1 cellular context compared by ENCODE assay signal in the genomic region with DNA sequence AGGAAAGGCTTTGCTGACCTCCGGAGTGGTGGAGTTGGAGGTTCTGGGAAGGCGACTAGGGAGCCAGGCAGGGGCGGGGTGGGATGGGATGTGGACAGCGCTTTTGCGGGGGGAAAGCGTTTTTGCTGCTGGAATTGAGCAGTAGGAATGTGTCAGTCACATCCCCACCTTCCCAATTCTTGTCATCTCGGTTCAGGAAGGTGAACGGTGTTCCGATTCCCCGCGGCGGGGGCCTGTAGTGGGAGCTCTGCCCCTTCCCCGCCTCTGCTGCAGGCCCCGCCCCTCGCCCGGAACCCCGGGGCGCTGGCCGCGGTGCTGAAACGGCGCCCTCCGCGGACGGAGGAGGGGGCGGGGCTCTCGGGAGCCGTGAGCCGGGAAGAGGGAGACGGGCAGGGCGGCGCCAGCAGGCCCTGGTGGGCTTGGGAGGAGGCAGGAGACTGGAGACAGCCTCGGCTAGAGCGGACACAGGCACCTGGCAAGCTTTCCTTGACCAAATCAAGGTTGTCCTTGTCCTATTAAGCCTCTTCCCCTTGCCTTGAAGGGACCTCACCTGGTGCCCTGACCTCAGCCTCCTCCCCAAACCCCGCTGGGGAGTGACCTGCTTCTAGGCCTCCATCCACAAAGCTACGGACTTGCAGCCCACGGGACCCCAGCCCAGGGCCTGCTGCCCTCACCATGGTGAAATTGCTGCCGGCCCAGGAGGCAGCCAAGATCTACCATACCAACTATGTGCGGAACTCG.
TF ChIP-seq lines count a peak whose summit lies in the region.

LHFPL5 (plus strand) TSS at position 357 of the 741 bp plus-strand sequence; CDS start at position 676, 319 bp downstream.

TF ChIP-seq in HepG2, 621 proteins besides CTCF, POLR2A, EP300 and RAD21 (continued from another document and continues in another):
- peak; percentile 90 for TF ChIP-seq ZNF670 (CRISPR knock-in tag; IDR thresholded peaks at IDR 0.05; ENCODE audit: borderline replicate concordance)
- peak; percentile 98 for TF ChIP-seq KLF12 (CRISPR knock-in tag; IDR thresholded peaks at IDR 0.05; ENCODE audit: borderline replicate concordance)
- peak; percentile 99 for TF ChIP-seq ZNF773 (CRISPR knock-in tag; IDR thresholded peaks at IDR 0.05; ENCODE audit: borderline replicate concordance)
- TF ChIP-seq MATR3 (CRISPR knock-in tag; IDR thresholded peaks at IDR 0.05): no peak
- TF ChIP-seq FOXA3 (CRISPR knock-in tag; IDR thresholded peaks at IDR 0.05): peak; percentile 78
- peak; percentile 95; the same call in 1 of the 2 replicates for TF ChIP-seq ZFYVE20 (CRISPR knock-in tag; IDR thresholded peaks at IDR 0.05; ENCODE audit: borderline replicate concordance, low read depth)
- peak; percentile 98; the same call in 1 of the 2 replicates for TF ChIP-seq SMAD9 (CRISPR knock-in tag; IDR thresholded peaks at IDR 0.05)
- peak; percentile 46; the same call in 1 of the 2 replicates for TF ChIP-seq TAF1 (CRISPR knock-in tag; IDR thresholded peaks at IDR 0.05)
- peak; percentile 100 for TF ChIP-seq AHR (CRISPR knock-in tag; IDR thresholded peaks at IDR 0.05)
- TF ChIP-seq NFIC (IDR thresholded peaks at IDR 0.05; ENCODE audit: low read length): no peak
- TF ChIP-seq, protein P1, sequence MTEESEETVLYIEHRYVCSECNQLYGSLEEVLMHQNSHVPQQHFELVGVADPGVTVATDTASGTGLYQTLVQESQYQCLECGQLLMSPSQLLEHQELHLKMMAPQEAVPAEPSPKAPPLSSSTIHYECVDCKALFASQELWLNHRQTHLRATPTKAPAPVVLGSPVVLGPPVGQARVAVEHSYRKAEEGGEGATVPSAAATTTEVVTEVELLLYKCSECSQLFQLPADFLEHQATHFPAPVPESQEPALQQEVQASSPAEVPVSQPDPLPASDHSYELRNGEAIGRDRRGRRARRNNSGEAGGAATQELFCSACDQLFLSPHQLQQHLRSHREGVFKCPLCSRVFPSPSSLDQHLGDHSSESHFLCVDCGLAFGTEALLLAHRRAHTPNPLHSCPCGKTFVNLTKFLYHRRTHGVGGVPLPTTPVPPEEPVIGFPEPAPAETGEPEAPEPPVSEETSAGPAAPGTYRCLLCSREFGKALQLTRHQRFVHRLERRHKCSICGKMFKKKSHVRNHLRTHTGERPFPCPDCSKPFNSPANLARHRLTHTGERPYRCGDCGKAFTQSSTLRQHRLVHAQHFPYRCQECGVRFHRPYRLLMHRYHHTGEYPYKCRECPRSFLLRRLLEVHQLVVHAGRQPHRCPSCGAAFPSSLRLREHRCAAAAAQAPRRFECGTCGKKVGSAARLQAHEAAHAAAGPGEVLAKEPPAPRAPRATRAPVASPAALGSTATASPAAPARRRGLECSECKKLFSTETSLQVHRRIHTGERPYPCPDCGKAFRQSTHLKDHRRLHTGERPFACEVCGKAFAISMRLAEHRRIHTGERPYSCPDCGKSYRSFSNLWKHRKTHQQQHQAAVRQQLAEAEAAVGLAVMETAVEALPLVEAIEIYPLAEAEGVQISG (CRISPR knock-in tag; IDR thresholded peaks at IDR 0.05): peak; percentile 93
- peak; percentile 68; the same call in 1 of the 2 replicates for TF ChIP-seq RCOR2 (CRISPR knock-in tag; IDR thresholded peaks at IDR 0.05)
- TF ChIP-seq ZNF33A (CRISPR knock-in tag; IDR thresholded peaks at IDR 0.05; ENCODE audit: borderline replicate concordance): peak; percentile 92
- no peak for TF ChIP-seq RBFOX2 (IDR thresholded peaks at IDR 0.05; ENCODE audit: low read depth, low read length)
- TF ChIP-seq MEIS2 (CRISPR knock-in tag; IDR thresholded peaks at IDR 0.05): peak; percentile 98
- no peak for TF ChIP-seq MAFF (IDR thresholded peaks at IDR 0.05; ENCODE audit: low read depth, low read length)
- no peak for TF ChIP-seq FOXA1 (IDR thresholded peaks at IDR 0.05)
- 0 out of 2 replicates have a peak, but pooled peaks have one; percentile 38 for TF ChIP-seq FOXA1 (CRISPR knock-in tag; IDR thresholded peaks at IDR 0.05)
- TF ChIP-seq, protein P2, sequence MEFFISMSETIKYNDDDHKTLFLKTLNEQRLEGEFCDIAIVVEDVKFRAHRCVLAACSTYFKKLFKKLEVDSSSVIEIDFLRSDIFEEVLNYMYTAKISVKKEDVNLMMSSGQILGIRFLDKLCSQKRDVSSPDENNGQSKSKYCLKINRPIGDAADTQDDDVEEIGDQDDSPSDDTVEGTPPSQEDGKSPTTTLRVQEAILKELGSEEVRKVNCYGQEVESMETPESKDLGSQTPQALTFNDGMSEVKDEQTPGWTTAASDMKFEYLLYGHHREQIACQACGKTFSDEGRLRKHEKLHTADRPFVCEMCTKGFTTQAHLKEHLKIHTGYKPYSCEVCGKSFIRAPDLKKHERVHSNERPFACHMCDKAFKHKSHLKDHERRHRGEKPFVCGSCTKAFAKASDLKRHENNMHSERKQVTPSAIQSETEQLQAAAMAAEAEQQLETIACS (CRISPR knock-in tag; IDR thresholded peaks at IDR 0.05): no peak
- TF ChIP-seq, protein P3, sequence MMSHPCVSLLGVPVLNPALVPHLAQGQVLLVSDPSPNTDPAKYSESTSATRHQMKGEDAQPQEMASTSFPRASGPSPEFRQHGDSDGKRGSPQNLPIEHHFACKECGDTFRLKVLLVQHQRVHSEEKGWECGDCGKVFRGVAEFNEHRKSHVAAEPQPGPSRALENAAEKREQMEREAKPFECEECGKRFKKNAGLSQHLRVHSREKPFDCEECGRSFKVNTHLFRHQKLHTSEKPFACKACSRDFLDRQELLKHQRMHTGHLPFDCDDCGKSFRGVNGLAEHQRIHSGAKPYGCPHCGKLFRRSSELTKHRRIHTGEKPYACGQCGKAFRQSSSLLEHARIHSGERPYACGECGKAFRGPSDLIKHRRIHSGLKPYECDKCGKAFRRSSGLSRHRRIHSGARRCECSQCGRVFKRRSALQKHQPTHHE (CRISPR knock-in tag; IDR thresholded peaks at IDR 0.05; ENCODE audit: borderline replicate concordance): peak; percentile 98
- TF ChIP-seq, protein P4, sequence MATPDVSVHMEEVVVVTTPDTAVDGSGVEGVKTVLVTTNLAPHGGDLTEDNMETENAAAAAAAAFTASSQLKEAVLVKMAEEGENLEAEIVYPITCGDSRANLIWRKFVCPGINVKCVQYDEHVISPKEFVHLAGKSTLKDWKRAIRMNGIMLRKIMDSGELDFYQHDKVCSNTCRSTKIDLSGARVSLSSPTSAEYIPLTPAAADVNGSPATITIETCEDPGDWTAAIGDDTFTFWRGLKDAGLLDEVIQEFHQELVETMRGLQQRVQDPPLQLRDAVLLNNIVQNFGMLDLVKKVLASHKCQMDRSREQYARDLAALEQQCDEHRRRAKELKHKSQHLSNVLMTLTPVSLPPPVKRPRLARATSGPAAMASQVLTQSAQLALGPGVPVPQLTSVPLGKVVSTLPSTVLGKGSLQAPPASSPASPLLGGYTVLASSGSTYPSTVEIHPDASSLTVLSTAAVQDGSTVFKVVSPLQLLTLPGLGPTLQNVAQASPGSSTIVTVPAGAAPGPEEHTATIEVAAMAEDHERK (CRISPR knock-in tag; IDR thresholded peaks at IDR 0.05; ENCODE audit: low read depth): no peak
- peak; percentile 95 for TF ChIP-seq ZNF704 (CRISPR knock-in tag; IDR thresholded peaks at IDR 0.05; ENCODE audit: borderline replicate concordance)
- peak; percentile 87 for TF ChIP-seq ZNF687 (CRISPR knock-in tag; IDR thresholded peaks at IDR 0.05)
- TF ChIP-seq GLMP (CRISPR knock-in tag; IDR thresholded peaks at IDR 0.05; ENCODE audit: borderline replicate concordance): peak; percentile 94; the same call in 1 of the 2 replicates
- TF ChIP-seq ZFP36 (IDR thresholded peaks at IDR 0.05; ENCODE audit: borderline replicate concordance, low read depth, low read length, partially characterized antibody): no peak
- TF ChIP-seq SIN3B (IDR thresholded peaks at IDR 0.05; ENCODE audit: low read length): no peak
- 0 out of 2 replicates have a peak, but pooled peaks have one; percentile 76 for TF ChIP-seq ZNF850 (CRISPR knock-in tag; conservative IDR thresholded peaks at IDR 0.05)
- TF ChIP-seq ZXDC (CRISPR knock-in tag; IDR thresholded peaks at IDR 0.05): peak; percentile 84; the same call in 1 of the 2 replicates
- no peak for TF ChIP-seq NR2F6 (IDR thresholded peaks at IDR 0.05)
- peak; percentile 83 for TF ChIP-seq NR2F6 (CRISPR knock-in tag; IDR thresholded peaks at IDR 0.05)
- peak; percentile 86; the same call in 1 of the 2 replicates for TF ChIP-seq CAMTA2 (CRISPR knock-in tag; IDR thresholded peaks at IDR 0.05; ENCODE audit: borderline replicate concordance)
